Comparison of ENCODE assay signal across 12 cellular contexts in genomic region chr5:127369772-127370171, GRCh38.
"Had no signal": no experiment of that assay in that cellular context is flagged by ENCODE, and none has a peak within 500 bp of the region (broad histone marks: within the 10 kb centered on the region; RNA-seq: fewer than 3 reads in every experiment).

No MANE protein-coding gene starts in this region.

- H3K4me3 ChIP-seq: breast epithelium, neural progenitor cell, pancreas, tibial nerve had no signal

- DNase-seq: activated CD4-positive, alpha-beta memory T cell treated with anti-CD3 and anti-CD28 coated beads, Interleukin-2, amount 10 ng/mL, durations not matched to agents 7 days and 5 days; activated CD4-positive, alpha-beta T cell treated with anti-CD3 and anti-CD28 coated beads for 36 hours; activated gamma-delta T cell; activated T-cell treated with anti-CD3 and anti-CD28 coated beads, Interleukin-2, amount 50 U/mL, for 48 hours; hypothalamus; kidney glomerular epithelial cell; pancreas; T1000 had no signal

- H3K36me3 ChIP-seq: breast epithelium, neural progenitor cell, pancreas, tibial nerve had no signal

- H3K4me1 ChIP-seq: breast epithelium, neural progenitor cell, pancreas had no signal

- H3K27me3 ChIP-seq: breast epithelium, neural progenitor cell, pancreas, tibial nerve had no signal

- H3K9ac ChIP-seq: neural progenitor cell had no signal

- H3K27ac ChIP-seq: breast epithelium, neural progenitor cell, pancreas, tibial nerve, VCaP had no signal

- H3K4me2 ChIP-seq: neural progenitor cell had no signal

- H2AFZ ChIP-seq: neural progenitor cell had no signal

- H3K9me3 ChIP-seq: breast epithelium, pancreas had no signal
